In genomic region chr15:34109775-34110663, GRCh38 we compare ENCODE assay signal across 8 cellular contexts. TPM values are rescaled to one million over a fixed set of nuclear protein-coding genes. Genes with fewer than 3 reads are reported as not detected.
DNase-seq lines count a peak whose midpoint lies in the region; ATAC-seq and TF ChIP-seq lines count a peak whose summit lies in the region.

No MANE protein-coding gene starts in this region.

- H3K27me3 ChIP-seq in ascending aorta (no peaks in the 10 kb centered on the region), right lobe of liver (no peaks in the 10 kb centered on the region)

- peak; percentile 58 for ATAC-seq in activated CD8-positive, alpha-beta memory T cell treated with anti-CD3 and anti-CD28 coated beads, Interleukin-2, amount 10 ng/mL, durations not matched to agents 7 days and 5 days
- peak; percentile 59 to 73 (median 66) for ATAC-seq in right lobe of liver
- ATAC-seq in HG02623 (IDR thresholded peaks at IDR 0.05; ENCODE audit: unreplicated experiment): no peak

- CTCF ChIA-PET in activated CD8-positive, alpha-beta memory T cell treated with anti-CD3 and anti-CD28 coated beads, Interleukin-2, amount 10 ng/mL, durations not matched to agents 7 days and 5 days (lab: Charles Lee): interaction anchor here (0.6 to 3.8 kb wide), 16 partner anchors 9 to 478 kb away, joined by 3 to 28 read pairs (median 4); partner anchors contain the start of genes EMC7, KATNBL1, LPCAT4 and PGBD4

- H3K4me3 ChIP-seq in ascending aorta: no peak overlapping the region
- H3K4me3 ChIP-seq in right lobe of liver: no peak overlapping the region

- intact Hi-C loops in ascending aorta (cut with DNase I) (no loop called here), right lobe of liver (cut with DNase I) (loop anchor here (10.0 kb wide), 2 partner anchors 95 to 115 kb away; partner anchors contain the start of gene EMC4 (in 1 of the 2))

- whole genome bisulfite sequencing in right lobe of liver (ENCODE audit: insufficient coverage, low coverage, low lambda C conversion rate, missing lambda C conversion rate): 40% methylated on average over 3 of the region's 5 CpGs

- peaks cover 3% of the 10 kb centered on the region for H3K4me1 Mint-ChIP-seq in activated CD8-positive, alpha-beta memory T cell treated with anti-CD3 and anti-CD28 coated beads, Interleukin-2, amount 10 ng/mL, durations not matched to agents 7 days and 5 days

- no peak overlapping the region for H3K27ac Mint-ChIP-seq in activated CD8-positive, alpha-beta memory T cell treated with anti-CD3 and anti-CD28 coated beads, Interleukin-2, amount 10 ng/mL, durations not matched to agents 7 days and 5 days

- H3K4me1 ChIP-seq in ascending aorta (no peaks in the 10 kb centered on the region), right lobe of liver (peaks cover 0 to 12% (median 0%) of the 10 kb centered on the region in 4 donors)

- H3K36me3 ChIP-seq in ascending aorta: no peaks in the 10 kb centered on the region
- H3K36me3 ChIP-seq in right lobe of liver: no peaks in the 10 kb centered on the region

- H3K4me3 Mint-ChIP-seq in activated CD8-positive, alpha-beta memory T cell treated with anti-CD3 and anti-CD28 coated beads, Interleukin-2, amount 10 ng/mL, durations not matched to agents 7 days and 5 days: no peak overlapping the region

- peaks cover 3% of the 10 kb centered on the region for H3K27me3 Mint-ChIP-seq in activated CD8-positive, alpha-beta memory T cell treated with anti-CD3 and anti-CD28 coated beads, Interleukin-2, amount 10 ng/mL, durations not matched to agents 7 days and 5 days

- no peak overlapping the region for H3K27ac ChIP-seq in ascending aorta
- no peak overlapping the region for H3K27ac ChIP-seq in right lobe of liver

- TF ChIP-seq CTCF in ascending aorta (IDR thresholded peaks at IDR 0.05) (peak in 2 of 3 experiments; percentile 24 to 35), right lobe of liver (IDR thresholded peaks at IDR 0.05) (peak; percentile 59 to 69 (median 66))

- no peaks in the 10 kb centered on the region for H3K9me3 Mint-ChIP-seq in activated CD8-positive, alpha-beta memory T cell treated with anti-CD3 and anti-CD28 coated beads, Interleukin-2, amount 10 ng/mL, durations not matched to agents 7 days and 5 days (ENCODE audit: low read depth)

- no peak for TF ChIP-seq POLR2A in right lobe of liver (IDR thresholded peaks at IDR 0.05)

- no peak for DNase-seq in activated CD8-positive, alpha-beta memory T cell treated with anti-CD3 and anti-CD28 coated beads, Interleukin-2, amount 10 ng/mL, durations not matched to agents 7 days and 5 days
- DNase-seq in activated CD8-positive, alpha-beta memory T cell treated with anti-CD3 and anti-CD28 coated beads for 24 hours: no peak
- DNase-seq in M059J (ENCODE audit: low read depth) (peak; percentile 56), ascending aorta (ENCODE audit: low spot score in 2 of 2) (no peak), right lobe of liver (no peak), NCI-H774 (lab: John Stamatoyannopoulos, UW) (no peak)
- no peak for DNase-seq in activated CD4-positive, alpha-beta T cell treated with anti-CD3 and anti-CD28 coated beads for 1 hour

- H3K9me3 ChIP-seq in ascending aorta: no peaks in the 10 kb centered on the region
- no peaks in the 10 kb centered on the region for H3K9me3 ChIP-seq in right lobe of liver

- peaks cover 3% of the 10 kb centered on the region for H3K36me3 Mint-ChIP-seq in activated CD8-positive, alpha-beta memory T cell treated with anti-CD3 and anti-CD28 coated beads, Interleukin-2, amount 10 ng/mL, durations not matched to agents 7 days and 5 days

RNA-seq across cellular contexts. Expression of gene PGBD4, which starts 8.1 kb away (rescaled TPM):
- total RNA-seq in activated CD8-positive, alpha-beta memory T cell treated with anti-CD3 and anti-CD28 coated beads, Interleukin-2, amount 10 ng/mL, durations not matched to agents 7 days and 5 days: 1 to 10 TPM; 3.8 to 5.2 TPM
- 0.10 and 0.74 TPM in 2 replicates for total RNA-seq in M059J (2014; rRNA removed; shearing (Covaris generic))
- total RNA-seq in ascending aorta: 3.5 TPM
- under 1 TPM; 0.56 to 0.98 (median 0.83) TPM for total RNA-seq in right lobe of liver

RNA-seq across cellular contexts. Expression of gene EMC7, which starts 8.4 kb away (rescaled TPM):
- total RNA-seq in activated CD8-positive, alpha-beta memory T cell treated with anti-CD3 and anti-CD28 coated beads, Interleukin-2, amount 10 ng/mL, durations not matched to agents 7 days and 5 days: 10 to 100 TPM; 66.2 to 76.5 TPM
- total RNA-seq in M059J (2014; rRNA removed; shearing (Covaris generic)): 59.4 and 60.2 TPM in 2 replicates
- total RNA-seq in ascending aorta (51.0 TPM), right lobe of liver (10 to 100 TPM; 30.4 to 49.4 (median 41.6) TPM)
